Comparison of ENCODE assay signal across 9 cellular contexts in the genomic region with DNA sequence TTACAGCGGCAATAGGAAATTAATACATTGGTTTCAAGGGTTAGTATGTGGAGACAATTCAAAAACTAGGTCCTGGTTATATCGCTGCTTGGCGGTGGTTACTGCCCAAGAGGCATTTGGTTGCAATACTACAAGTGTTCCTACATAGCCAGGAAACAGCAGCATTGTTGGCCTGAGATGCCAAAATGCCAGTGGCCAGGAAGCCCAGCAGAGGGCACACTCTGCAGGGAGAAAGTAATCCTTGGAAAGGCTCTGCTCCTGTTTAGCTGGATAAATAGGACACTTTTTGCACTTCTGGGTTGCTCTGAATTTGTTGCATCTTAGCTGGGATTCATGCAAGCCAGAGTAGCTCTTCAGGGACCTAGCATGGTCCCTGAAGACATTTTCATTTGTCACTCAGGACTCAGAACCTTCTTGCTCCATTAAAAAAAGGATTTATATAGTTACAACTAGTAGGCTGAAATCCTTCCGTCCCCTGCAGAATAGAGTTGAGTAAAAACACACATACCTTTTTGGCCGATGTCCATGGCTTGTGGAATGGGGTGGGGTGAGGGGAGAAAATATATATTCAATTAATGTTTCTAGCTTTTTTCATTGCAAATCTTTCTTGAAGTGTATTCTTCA. TPM values are rescaled to one million over a fixed set of nuclear protein-coding genes. Genes with fewer than 3 reads are reported as not detected.
DNase-seq lines count a peak whose midpoint lies in the region; ATAC-seq and TF ChIP-seq lines count a peak whose summit lies in the region.
"Had no signal": no experiment of that assay in that cellular context is flagged by ENCODE, and none has a peak within 500 bp of the region (broad histone marks: within the 10 kb centered on the region; RNA-seq: fewer than 3 reads in every experiment).

No MANE protein-coding gene starts in this region.

- H3K4me1 Mint-ChIP-seq in glutamatergic neuron (ENCODE audit: low read depth, unreplicated experiment) = peaks cover 2% of the 10 kb centered on the region

- H3K4me3 Mint-ChIP-seq in glutamatergic neuron (ENCODE audit: unreplicated experiment) = no peak overlapping the region

- no peak for ATAC-seq in GM18870 (IDR thresholded peaks at IDR 0.05; ENCODE audit: unreplicated experiment)

- H3K27ac Mint-ChIP-seq in glutamatergic neuron (ENCODE audit: unreplicated experiment) = no peak overlapping the region

- no peaks in the 10 kb centered on the region for H3K9me3 Mint-ChIP-seq in glutamatergic neuron (ENCODE audit: unreplicated experiment)

- no peak overlapping the region for H3K4me3 ChIP-seq in retinal pigment epithelial cell (ENCODE audit: low read length)
- H3K4me3 ChIP-seq: BLaER1 treated with 17β-estradiol and CSF1 and Interleukin-3, amounts not matched to agents 10 nM and 100 nM had no signal

- peak; percentile 8 to 29 for DNase-seq in NCI-H2081 (lab: John Stamatoyannopoulos, UW)
- no peak for DNase-seq in NCI-H2081 treated with DMSO at 0.1 percent for 48 hours (lab: John Stamatoyannopoulos, UW)
- peak; percentile 16 for DNase-seq in NAMALWA (ENCODE audit: low spot score)
- DNase-seq in glutamatergic neuron = peak; percentile 58
- peak; percentile 2 for DNase-seq in retinal pigment epithelial cell (ENCODE audit: low read depth)
- no peak for DNase-seq in activated CD8-positive, alpha-beta memory T cell treated with anti-CD3 and anti-CD28 coated beads, Interleukin-2, amount 50 U/mL, for 48 hours

- H3K27me3 Mint-ChIP-seq in glutamatergic neuron (ENCODE audit: unreplicated experiment) = peaks cover 3% of the 10 kb centered on the region

- H3K27ac ChIP-seq in VCaP = no peak overlapping the region
- H3K27ac ChIP-seq: BLaER1 treated with 17β-estradiol and CSF1 and Interleukin-3, amounts not matched to agents 10 nM and 100 nM had no signal

- TF ChIP-seq CTCF in VCaP (conservative IDR thresholded peaks at IDR 0.05) (peak; percentile 85), glutamatergic neuron (IDR thresholded peaks at IDR 0.05; ENCODE audit: partially characterized antibody, unreplicated experiment) (no peak), retinal pigment epithelial cell (conservative IDR thresholded peaks at IDR 0.05; ENCODE audit: low read depth, low read length) (peak; percentile 79)

- H3K36me3 Mint-ChIP-seq in glutamatergic neuron (ENCODE audit: unreplicated experiment) = no peaks in the 10 kb centered on the region

RNA-seq across cellular contexts. Expression of gene GPR119, which starts 8.1 kb away (rescaled TPM):
- total RNA-seq in glutamatergic neuron (ENCODE audit: unreplicated experiment) = not detected

RNA-seq across cellular contexts. Expression of gene RBMX2, which starts 8.2 kb away (rescaled TPM):
- 24.3 TPM for total RNA-seq in glutamatergic neuron (ENCODE audit: unreplicated experiment)

RNA-seq across cellular contexts. Expression of gene SLC25A14, which starts 53.8 kb away (rescaled TPM):
- total RNA-seq in glutamatergic neuron (ENCODE audit: unreplicated experiment) = 28.4 TPM

Comparison
In these comparisons a context has a peak if more than half of its experiments do, and no peak if none do; other contexts are left out.
1. DNase-seq: peak in NCI-H2081 (2 of 2), NAMALWA (single experiment), glutamatergic neuron (single experiment) and retinal pigment epithelial cell (single experiment); none in NCI-H2081 treated with DMSO at 0.1 percent for 48 hours (single experiment) and activated CD8-positive, alpha-beta memory T cell treated with anti-CD3 and anti-CD28 coated beads, Interleukin-2, amount 50 U/mL, for 48 hours (single experiment).